ENCODE assay signal across 9 cellular contexts in genomic region chr5:173472164-173472563, GRCh38.
A peak's percentile ranks its signal among the peaks of the same experiment; 100 is the strongest.
DNase-seq lines count a peak whose midpoint lies in the region; ATAC-seq and TF ChIP-seq lines count a peak whose summit lies in the region.
"Had no signal": no experiment of that assay in that cellular context is flagged by ENCODE, and none has a peak within 500 bp of the region (broad histone marks: within the 10 kb centered on the region; RNA-seq: fewer than 3 reads in every experiment).

No MANE protein-coding gene starts in this region.

- H3K4me3 ChIP-seq in HFF-Myc (replicated peaks; ENCODE audit: low read depth, low read length), result no peak overlapping the region

- DNase-seq in HFF-Myc (ENCODE audit: extremely low read depth, low read depth) (peak; percentile 97), MCF 10A (ENCODE audit: unreplicated experiment) (peak; percentile 97), iris pigment epithelial cell (ENCODE audit: low read depth) (peak; percentile 97), smooth muscle cell of the brain vasculature (ENCODE audit: low read depth, low spot score) (peak; percentile 94), progenitor cell of endocrine pancreas (ENCODE audit: low spot score, unreplicated experiment) (no peak)
- DNase-seq in stimulated activated CD4-positive, alpha-beta T cell treated with anti-CD3 and anti-CD28 coated beads, Interleukin-4, amount 100 ng/mL, for 24 hours, result no peak
- no peak for DNase-seq in stimulated activated CD4-positive, alpha-beta T cell treated with anti-CD3 and anti-CD28 coated beads, Interleukin-2, amount 100 ng/mL, for 24 hours
- DNase-seq: NCI-H510A had no signal

- POLR2A ChIA-PET in MCF 10A (lab: Yijun Ruan, JAX), result interaction anchor here (0.7 to 2.3 kb wide), 17 partner anchors 9 to 488 kb away, joined by 3 to 20 read pairs (median 5); partner anchors contain the start of genes ATP6V0E1, BOD1, CPEB4 and STC2

- H3K4me1 Mint-ChIP-seq in MCF 10A (ENCODE audit: insufficient read depth, unreplicated experiment) (peaks cover 51% of the 10 kb centered on the region), progenitor cell of endocrine pancreas (ENCODE audit: low read depth) (peaks cover 7% of the 10 kb centered on the region)

- H3K36me3 Mint-ChIP-seq in MCF 10A (ENCODE audit: insufficient read depth, unreplicated experiment), result peaks cover 5% of the 10 kb centered on the region
- no peaks in the 10 kb centered on the region for H3K36me3 Mint-ChIP-seq in progenitor cell of endocrine pancreas (ENCODE audit: insufficient read depth)

- H3K27me3 Mint-ChIP-seq in MCF 10A (ENCODE audit: insufficient read depth, unreplicated experiment) (no peaks in the 10 kb centered on the region), progenitor cell of endocrine pancreas (peaks cover 14% of the 10 kb centered on the region)

- TF ChIP-seq CTCF in HFF-Myc (IDR thresholded peaks at IDR 0.05; ENCODE audit: low read depth, low read length, missing control alignments) (no peak), MCF 10A (IDR thresholded peaks at IDR 0.05; ENCODE audit: unreplicated experiment) (no peak), progenitor cell of endocrine pancreas (IDR thresholded peaks at IDR 0.05; ENCODE audit: unreplicated experiment) (no peak)

- H3K9me3 Mint-ChIP-seq in MCF 10A (ENCODE audit: unreplicated experiment), result no peaks in the 10 kb centered on the region
- no peaks in the 10 kb centered on the region for H3K9me3 Mint-ChIP-seq in progenitor cell of endocrine pancreas (ENCODE audit: low read depth)

- intact Hi-C loops in MCF 10A (cut with micrococcal nuclease), result loop anchor here (1.0 to 5.0 kb wide), 2 partner anchors 17 to 145 kb away; partner anchors contain the start of gene STC2

- peak overlapping the region; percentile 47 for H3K4me3 Mint-ChIP-seq in MCF 10A (ENCODE audit: unreplicated experiment)
- no peak overlapping the region for H3K4me3 Mint-ChIP-seq in progenitor cell of endocrine pancreas (ENCODE audit: low read depth)

- no TSS peak for BruUV-seq in MCF 10A (replicated peaks; lab: Mats Ljungman, UMichigan)

- ATAC-seq in HG02981 (IDR thresholded peaks at IDR 0.05; ENCODE audit: unreplicated experiment), result no peak

- H3K27ac Mint-ChIP-seq in MCF 10A (ENCODE audit: low read depth, unreplicated experiment), result peak overlapping the region; percentile 94
- H3K27ac Mint-ChIP-seq in progenitor cell of endocrine pancreas, result no peak overlapping the region

- CTCF ChIA-PET in MCF 10A (lab: Yijun Ruan, JAX), result interaction anchor here (0.6 to 2.1 kb wide), 8 partner anchors 11 to 761 kb away, joined by 3 to 10 read pairs (median 4); no protein-coding TSS in a partner anchor

Comparison
In these comparisons a context has a peak if more than half of its experiments do, and no peak if none do; other contexts are left out.
1. DNase-seq: peak in HFF-Myc (single experiment), MCF 10A (single experiment), iris pigment epithelial cell (single experiment) and smooth muscle cell of the brain vasculature (single experiment); none in stimulated activated CD4-positive, alpha-beta T cell treated with anti-CD3 and anti-CD28 coated beads, Interleukin-4, amount 100 ng/mL, for 24 hours (single experiment), stimulated activated CD4-positive, alpha-beta T cell treated with anti-CD3 and anti-CD28 coated beads, Interleukin-2, amount 100 ng/mL, for 24 hours (0 of 2) and progenitor cell of endocrine pancreas (single experiment).